In genomic region chr12:50285253-50285652, GRCh38 we compare ENCODE assay signal across 28 cellular contexts.
"Had no signal": no experiment of that assay in that cellular context is flagged by ENCODE, and none has a peak within 500 bp of the region (broad histone marks: within the 10 kb centered on the region; RNA-seq: fewer than 3 reads in every experiment).

No MANE protein-coding gene starts in this region.

- H3K9me3 ChIP-seq: adrenal gland, body of pancreas, gastroesophageal sphincter, mucosa of descending colon, neutrophil, thoracic aorta, uterus had no signal

- H3K36me3 ChIP-seq: adrenal gland, cardiac muscle cell, gastroesophageal sphincter, neutrophil, thoracic aorta, uterus had no signal

- H3K27ac ChIP-seq: adrenal gland, cardiac muscle cell, gastroesophageal sphincter, hepatocyte, neutrophil, skin epidermis, thoracic aorta, uterus had no signal

- ATAC-seq: activated naive CD4-positive, alpha-beta T cell treated with anti-CD3 and anti-CD28 coated beads, Interleukin-2, amount 50 U/mL, for 72 hours; activated T-cell treated with anti-CD3 and anti-CD28 coated beads, Interleukin-2, amount 50 U/mL, for 72 hours; body of pancreas; gastroesophageal sphincter; left cardiac atrium; left ventricle myocardium superior; mucosa of descending colon; natural killer cell treated with Interleukin-12 subunit alpha and Interleukin-12 subunit beta and Interleukin-15 and Interleukin-18, amount 100 ng/mL, for 72 hours; sciatic nerve; stimulated activated effector memory CD8-positive, alpha-beta T cell treated with anti-CD3 and anti-CD28 coated beads, Interleukin-12 subunit alpha, Interleukin-12 subunit beta, amount 100 ng/mL, for 72 hours had no signal

- FAIRE-seq: endothelial cell of umbilical vein, keratinocyte had no signal

- DNase-seq: activated B cell treated with CpG ODN at 0.5 μM for 24 hours; activated naive CD4-positive, alpha-beta T cell; activated T-cell treated with anti-CD3 and anti-CD28 coated beads for 4 hours; activated T-cell treated with anti-CD3 and anti-CD28 coated beads, Interleukin-2, amount 50 U/mL, for 72 hours; adrenal gland; aorta; body of pancreas; cerebellar nuclear complex; cortex of kidney; left cardiac atrium; left ventricle myocardium superior; mucosa of descending colon; stimulated activated CD4-positive, alpha-beta T cell treated with anti-CD3 and anti-CD28 coated beads, Interleukin-4, amount 100 ng/mL, for 24 hours; trophoblast cell; uterus had no signal

- H3K4me3 Mint-ChIP-seq: activated B cell treated with CpG ODN at 0.5 μM for 24 hours; natural killer cell treated with Interleukin-12 subunit alpha and Interleukin-12 subunit beta and Interleukin-15 and Interleukin-18, amount 100 ng/mL, for 72 hours; stimulated activated effector memory CD8-positive, alpha-beta T cell treated with anti-CD3 and anti-CD28 coated beads, Interleukin-12 subunit alpha, Interleukin-12 subunit beta, amount 100 ng/mL, for 72 hours had no signal

- H3K27me3 ChIP-seq: adrenal gland, body of pancreas, gastroesophageal sphincter, hepatocyte, uterus had no signal

- H3K27me3 Mint-ChIP-seq: activated B cell treated with CpG ODN at 0.5 μM for 24 hours had no signal

- H2AFZ ChIP-seq: hepatocyte had no signal

- H3K9me3 Mint-ChIP-seq: activated B cell treated with CpG ODN at 0.5 μM for 24 hours; activated naive CD4-positive, alpha-beta T cell treated with anti-CD3 and anti-CD28 coated beads, Interleukin-2, amount 50 U/mL, for 72 hours; activated T-cell treated with anti-CD3 and anti-CD28 coated beads, Interleukin-2, amount 50 U/mL, for 72 hours; natural killer cell treated with Interleukin-12 subunit alpha and Interleukin-12 subunit beta and Interleukin-15 and Interleukin-18, amount 100 ng/mL, for 72 hours; stimulated activated effector memory CD8-positive, alpha-beta T cell treated with anti-CD3 and anti-CD28 coated beads, Interleukin-12 subunit alpha, Interleukin-12 subunit beta, amount 100 ng/mL, for 72 hours; stimulated activated naive CD8-positive, alpha-beta T cell treated with anti-CD3 and anti-CD28 coated beads, Interleukin-15, Interleukin-2, amounts not matched to agents 100 ng/mL and 50 ng/mL, for 24 hours had no signal

- H3K4me3 ChIP-seq: adrenal gland, body of pancreas, cardiac muscle cell, gastroesophageal sphincter, hepatocyte, mucosa of descending colon, skin epidermis, thoracic aorta, uterus had no signal

- H3K27ac Mint-ChIP-seq: activated B cell treated with CpG ODN at 0.5 μM for 24 hours; activated naive CD4-positive, alpha-beta T cell treated with anti-CD3 and anti-CD28 coated beads, Interleukin-2, amount 50 U/mL, for 72 hours; activated T-cell treated with anti-CD3 and anti-CD28 coated beads, Interleukin-2, amount 50 U/mL, for 72 hours; natural killer cell treated with Interleukin-12 subunit alpha and Interleukin-12 subunit beta and Interleukin-15 and Interleukin-18, amount 100 ng/mL, for 72 hours; stimulated activated effector memory CD8-positive, alpha-beta T cell treated with anti-CD3 and anti-CD28 coated beads, Interleukin-12 subunit alpha, Interleukin-12 subunit beta, amount 100 ng/mL, for 72 hours; stimulated activated naive CD8-positive, alpha-beta T cell treated with anti-CD3 and anti-CD28 coated beads, Interleukin-15, Interleukin-2, amounts not matched to agents 100 ng/mL and 50 ng/mL, for 24 hours had no signal

- H3K36me3 Mint-ChIP-seq: activated naive CD4-positive, alpha-beta T cell treated with anti-CD3 and anti-CD28 coated beads, Interleukin-2, amount 50 U/mL, for 72 hours; natural killer cell treated with Interleukin-12 subunit alpha and Interleukin-12 subunit beta and Interleukin-15 and Interleukin-18, amount 100 ng/mL, for 72 hours had no signal
